ENCODE assay signal across 8 cellular contexts in the genomic region with DNA sequence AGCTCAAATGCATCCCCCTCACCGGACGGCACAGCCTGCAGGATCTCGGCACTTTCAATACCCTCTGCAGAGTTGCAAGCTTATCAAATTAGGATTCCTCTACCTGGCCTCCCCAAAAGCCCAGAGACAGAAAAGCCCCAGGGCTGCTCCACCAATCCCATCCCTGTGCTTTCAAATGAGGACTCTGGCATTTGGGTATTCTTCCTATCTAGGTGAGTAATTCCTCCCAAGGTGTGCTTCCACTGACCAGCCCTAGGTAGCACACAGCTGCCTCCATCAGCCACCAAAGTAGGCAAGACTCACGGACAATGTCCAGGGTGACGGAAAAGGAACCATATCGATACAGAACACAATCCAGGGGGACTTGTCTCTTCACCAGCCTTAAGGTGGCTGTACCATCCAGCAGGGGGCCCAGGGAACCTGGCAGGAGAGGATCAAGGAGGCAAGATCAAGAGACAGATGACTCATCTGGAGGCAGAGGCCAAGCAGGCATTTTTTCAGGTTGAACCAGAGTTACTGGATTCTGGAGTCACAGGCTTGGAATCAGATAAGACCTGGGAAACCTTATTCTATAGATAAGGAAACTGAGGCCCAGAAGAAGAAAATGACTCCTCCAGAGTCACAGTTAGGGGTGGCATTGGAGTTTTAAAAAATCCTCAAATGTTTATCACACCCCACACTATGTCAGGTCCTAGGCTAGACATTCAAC. TPM values are rescaled to one million over a fixed set of nuclear protein-coding genes. Genes with fewer than 3 reads are reported as not detected.
DNase-seq lines count a peak whose midpoint lies in the region; ATAC-seq and TF ChIP-seq lines count a peak whose summit lies in the region.

No MANE protein-coding gene starts in this region.

- no peak overlapping the region for H3K4me3 ChIP-seq in brain microvascular endothelial cell (ENCODE audit: low read depth, low read length)

- no peak overlapping the region for H3K27ac Mint-ChIP-seq in progenitor cell of endocrine pancreas

- in situ Hi-C loops in brain microvascular endothelial cell (cut with HindIII; ENCODE audit: low pct_ligation_motif_present, low sequenced_read_pairs), result loop anchor here (10.0 kb wide), 1 partner anchor 201 kb away; no protein-coding TSS in a partner anchor

- peaks cover 3% of the 10 kb centered on the region for H3K27me3 Mint-ChIP-seq in progenitor cell of endocrine pancreas

- no peak overlapping the region for H3K4me3 Mint-ChIP-seq in progenitor cell of endocrine pancreas (ENCODE audit: low read depth)

- H3K36me3 Mint-ChIP-seq in progenitor cell of endocrine pancreas (ENCODE audit: insufficient read depth), result no peaks in the 10 kb centered on the region

- H3K36me3 ChIP-seq in brain microvascular endothelial cell (replicated peaks), result peaks cover 25% of the 10 kb centered on the region

- peak; percentile 66 for TF ChIP-seq CTCF in brain microvascular endothelial cell (IDR thresholded peaks at IDR 0.05; ENCODE audit: low read depth, low read length, missing control alignments)
- TF ChIP-seq CTCF in progenitor cell of endocrine pancreas (IDR thresholded peaks at IDR 0.05; ENCODE audit: unreplicated experiment), result peak; percentile 41
- TF ChIP-seq CTCF in GM20000 (IDR thresholded peaks at IDR 0.05; ENCODE audit: extremely low read depth, missing control alignments), result no peak

- H3K9me3 Mint-ChIP-seq in progenitor cell of endocrine pancreas (ENCODE audit: low read depth), result no peaks in the 10 kb centered on the region

- peaks cover 3% of the 10 kb centered on the region for H3K4me1 Mint-ChIP-seq in progenitor cell of endocrine pancreas (ENCODE audit: low read depth)

- no peak overlapping the region for H3K27ac ChIP-seq in brain microvascular endothelial cell

- peak; percentile 3 for DNase-seq in NOMO-1 treated with DMSO at 0.1 percent for 48 hours (lab: John Stamatoyannopoulos, UW; ENCODE audit: unreplicated experiment)
- no peak for DNase-seq in NOMO-1 treated with dmso at 0.1 percent for 144 hours (lab: John Stamatoyannopoulos, UW; ENCODE audit: unreplicated experiment)
- DNase-seq in SW 1271 (lab: John Stamatoyannopoulos, UW), result peak; percentile 43 to 61
- DNase-seq in brain microvascular endothelial cell, result peak; percentile 47
- DNase-seq in progenitor cell of endocrine pancreas (ENCODE audit: low spot score, unreplicated experiment), result no peak
- no peak for DNase-seq in GM20000 (ENCODE audit: low spot score)

- H3K27me3 ChIP-seq in brain microvascular endothelial cell (replicated peaks), result no peaks in the 10 kb centered on the region

- ATAC-seq in HG03439 (IDR thresholded peaks at IDR 0.05; ENCODE audit: unreplicated experiment) (no peak), GM21723 (IDR thresholded peaks at IDR 0.05; ENCODE audit: unreplicated experiment) (no peak)

RNA-seq across cellular contexts. Expression of gene PMEL, which starts 9.9 kb away (rescaled TPM):
- 3.7 and 6.3 TPM in 2 replicates for total RNA-seq in progenitor cell of endocrine pancreas

RNA-seq across cellular contexts. Expression of gene CDK2, which starts 10.7 kb away (rescaled TPM):
- total RNA-seq in progenitor cell of endocrine pancreas, result 62.1 and 66.9 TPM in 2 replicates

RNA-seq across cellular contexts. Expression of gene RAB5B, which starts 17.9 kb away (rescaled TPM):
- total RNA-seq in progenitor cell of endocrine pancreas, result 111 and 116 TPM in 2 replicates

RNA-seq across cellular contexts. Expression of gene DGKA, which starts 25.0 kb away (rescaled TPM):
- 10.2 and 16.8 TPM in 2 replicates for total RNA-seq in progenitor cell of endocrine pancreas

RNA-seq across cellular contexts. Expression of gene PYM1, which starts 28.3 kb away (rescaled TPM):
- total RNA-seq in progenitor cell of endocrine pancreas, result 38.0 and 42.8 TPM in 2 replicates

Comparison
In these comparisons a context has a peak if more than half of its experiments do, and no peak if none do; other contexts are left out.
1. DNase-seq: peak in NOMO-1 treated with DMSO at 0.1 percent for 48 hours (single experiment), SW 1271 (2 of 2) and brain microvascular endothelial cell (single experiment); none in NOMO-1 treated with dmso at 0.1 percent for 144 hours (single experiment), progenitor cell of endocrine pancreas (single experiment) and GM20000 (single experiment).